In the genomic region with DNA sequence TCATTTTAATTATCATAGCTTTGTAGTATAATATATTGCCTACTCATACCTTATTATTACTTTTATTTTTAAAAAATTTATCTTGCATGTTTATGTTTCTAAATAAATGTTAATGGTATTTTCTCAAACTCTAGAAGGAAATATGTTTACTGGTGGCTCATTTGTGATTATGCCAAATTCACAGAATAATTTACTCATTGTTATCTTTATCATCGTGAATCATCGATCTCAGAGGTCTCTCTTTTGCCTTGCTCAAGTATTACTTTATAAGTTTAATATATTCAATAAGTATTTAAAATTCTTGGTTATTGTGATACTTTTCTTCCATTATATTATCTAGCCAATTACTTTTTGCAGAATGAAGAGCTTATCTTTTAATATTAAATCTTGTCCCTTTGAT, we compare ENCODE assay signal across 13 cellular contexts.
"Had no signal": no experiment of that assay in that cellular context is flagged by ENCODE, and none has a peak within 500 bp of the region (broad histone marks: within the 10 kb centered on the region; RNA-seq: fewer than 3 reads in every experiment).

No MANE protein-coding gene starts in this region.

- H3K27me3 ChIP-seq: foreskin keratinocyte, right atrium auricular region, stomach, testis, tibial artery had no signal

- H3K9me3 ChIP-seq: lower lobe of right lung, prostate gland, right atrium auricular region, stomach, testis, tibial artery had no signal

- H3K4me3 ChIP-seq: lower lobe of right lung, prostate gland, right atrium auricular region, stomach, testis, tibial artery had no signal

- DNase-seq: cortex of kidney; left ventricle myocardium superior; lower lobe of right lung; naive thymus-derived CD8-positive, alpha-beta T cell; stimulated activated naive CD4-positive, alpha-beta T cell treated with Interleukin-2 at 50 U/mL for 16 hours; tibial artery had no signal

- H3K4me1 ChIP-seq: foreskin keratinocyte, lower lobe of right lung, prostate gland, right atrium auricular region, stomach, testis had no signal

- ATAC-seq: left ventricle myocardium superior; naive thymus-derived CD8-positive, alpha-beta T cell; stimulated activated effector memory CD8-positive, alpha-beta T cell treated with anti-CD3 and anti-CD28 coated beads, Interleukin-12 subunit alpha, Interleukin-12 subunit beta, amount 100 ng/mL, for 72 hours had no signal

- H3K36me3 ChIP-seq: lower lobe of right lung, prostate gland, right atrium auricular region, stomach, tibial artery had no signal

- H3K27ac ChIP-seq: foreskin keratinocyte, lower lobe of right lung, prostate gland, right atrium auricular region, stomach, testis, tibial artery had no signal

- FAIRE-seq: keratinocyte had no signal
